8 cellular contexts compared by ENCODE assay signal in genomic region chr15:66803182-66803729, GRCh38.
A peak's percentile ranks its signal among the peaks of the same experiment; 100 is the strongest.
DNase-seq lines count a peak whose midpoint lies in the region; ATAC-seq and TF ChIP-seq lines count a peak whose summit lies in the region.

No MANE protein-coding gene starts in this region.

- intact Hi-C loops in left lung (cut with DNase I) (no loop called here), tibial artery (cut with DNase I; ENCODE audit: low total_unique reads) (loop anchor here (5.0 kb wide), 1 partner anchor 44 kb away; no protein-coding TSS in a partner anchor)

- H3K36me3 Mint-ChIP-seq in chondrocyte (ENCODE audit: low read depth), result peaks cover 1% of the 10 kb centered on the region

- H3K27me3 ChIP-seq in left lung (no peaks in the 10 kb centered on the region), tibial artery (no peaks in the 10 kb centered on the region)

- H3K4me1 ChIP-seq in left lung (peaks cover 31 to 39% of the 10 kb centered on the region in 2 donors), tibial artery (peaks cover 6 to 32% (median 25%) of the 10 kb centered on the region in 4 donors)

- H3K27me3 Mint-ChIP-seq in chondrocyte (ENCODE audit: low read depth), result no peaks in the 10 kb centered on the region

- ATAC-seq in left lung, result peak; percentile 98
- ATAC-seq in HG03025 (IDR thresholded peaks at IDR 0.05; ENCODE audit: low FRiP score, unreplicated experiment), result no peak
- ATAC-seq in HG02938 (IDR thresholded peaks at IDR 0.05; ENCODE audit: unreplicated experiment), result no peak

- TF ChIP-seq CTCF in chondrocyte (IDR thresholded peaks at IDR 0.05) (no peak), left lung (IDR thresholded peaks at IDR 0.05) (no peak), tibial artery (IDR thresholded peaks at IDR 0.05) (no peak)

- H3K9me3 Mint-ChIP-seq in chondrocyte (ENCODE audit: low read depth), result peaks cover 8% of the 10 kb centered on the region

- H3K4me1 Mint-ChIP-seq in chondrocyte (ENCODE audit: low read depth), result peaks cover 54% of the 10 kb centered on the region

- no peaks in the 10 kb centered on the region for H3K36me3 ChIP-seq in left lung
- H3K36me3 ChIP-seq in tibial artery, result no peaks in the 10 kb centered on the region

- H3K27ac ChIP-seq in left lung (peak overlapping the region; percentile 67 to 81), tibial artery (peak overlapping the region; percentile 66 to 82)

- H3K4me3 Mint-ChIP-seq in chondrocyte (ENCODE audit: unreplicated experiment), result no peak overlapping the region

- H3K9me3 ChIP-seq in left lung (no peaks in the 10 kb centered on the region), tibial artery (no peaks in the 10 kb centered on the region)

- peak; percentile 20 for DNase-seq in Ammon's horn (ENCODE audit: low spot score)
- DNase-seq in LHCN-M2 (ENCODE audit: low read depth), result peak; percentile 98
- no peak for DNase-seq in chondrocyte (ENCODE audit: low spot score)
- DNase-seq in left lung, result peak; percentile 93 to 94
- peak; percentile 82 to 94 for DNase-seq in tibial artery
- DNase-seq in superior temporal gyrus (ENCODE audit: extremely low spot score), result no peak

- peak overlapping the region; percentile 99 for H3K27ac Mint-ChIP-seq in chondrocyte (ENCODE audit: unreplicated experiment)

- H3K4me3 ChIP-seq in left lung (no peak overlapping the region), tibial artery (no peak overlapping the region)

Comparison
In these comparisons a context has a peak if more than half of its experiments do, and no peak if none do; other contexts are left out.
1. DNase-seq: peak in Ammon's horn (single experiment), LHCN-M2 (single experiment), left lung (2 of 2) and tibial artery (2 of 2); none in chondrocyte (single experiment) and superior temporal gyrus (single experiment).